17 cellular contexts compared by ENCODE assay signal in the genomic region with DNA sequence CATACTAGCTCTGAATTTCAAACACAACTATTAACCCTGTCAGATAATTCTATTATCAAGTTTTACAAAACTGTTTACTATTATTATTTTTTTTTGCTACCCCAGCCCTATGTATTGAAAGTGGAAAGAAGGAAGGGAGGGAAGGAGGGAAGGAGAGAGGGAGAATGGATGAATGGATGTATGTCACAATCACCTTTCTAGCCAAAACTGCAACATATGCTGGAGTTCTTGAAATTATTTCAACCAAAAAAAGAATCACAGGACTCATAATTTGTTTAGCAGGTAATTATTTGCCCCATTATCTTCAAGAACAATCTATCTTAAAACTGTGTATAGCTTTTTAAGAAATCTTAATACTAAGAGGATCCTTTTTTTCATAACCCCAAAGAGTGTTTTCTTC. TPM values are rescaled to one million over a fixed set of nuclear protein-coding genes. Genes with fewer than 3 reads are reported as not detected.
DNase-seq lines count a peak whose midpoint lies in the region; ATAC-seq and TF ChIP-seq lines count a peak whose summit lies in the region.
"Had no signal": no experiment of that assay in that cellular context is flagged by ENCODE, and none has a peak within 500 bp of the region (broad histone marks: within the 10 kb centered on the region; RNA-seq: fewer than 3 reads in every experiment).

No MANE protein-coding gene starts in this region.

- TF ChIP-seq CTCF in HCT116 (IDR thresholded peaks at IDR 0.05 in 2 of 3, conservative IDR thresholded peaks at IDR 0.05 in 1 of 3; ENCODE audit: borderline replicate concordance in 1 of 3, insufficient read depth in 1 of 3, low read depth in 2 of 3, low read length in 2 of 3) (no peak), hepatocyte (IDR thresholded peaks at IDR 0.05; ENCODE audit: poor library complexity) (no peak), ascending aorta (IDR thresholded peaks at IDR 0.05) (no peak)

- H3K4me3 ChIP-seq in HCT116 (replicated peaks in 1 of 2; ENCODE audit: low read depth in 1 of 2, low read length in 2 of 2) (peak overlapping the region in 1 of 2 experiments; percentile 14; a peak in 1 of 4 replicates), SJSA1 (no peak overlapping the region), hepatocyte (no peak overlapping the region), skeletal muscle satellite cell (ENCODE audit: low read length) (peak overlapping the region; percentile 55), ascending aorta (no peak overlapping the region)
- H3K4me3 ChIP-seq: cardiac muscle cell had no signal

- H3K36me3 ChIP-seq in HCT116 (ENCODE audit: control insufficient read depth in 1 of 2, insufficient read depth in 2 of 2, low read length in 2 of 2) (no peaks in the 10 kb centered on the region), SJSA1 (peaks cover 6% of the 10 kb centered on the region), hepatocyte (replicated peaks; ENCODE audit: insufficient read depth, low read depth) (no peaks in the 10 kb centered on the region), skeletal muscle satellite cell (ENCODE audit: insufficient read depth, low read length) (no peaks in the 10 kb centered on the region), ascending aorta (no peaks in the 10 kb centered on the region)
- H3K36me3 ChIP-seq: cardiac muscle cell had no signal

- RAD21 ChIA-PET in HCT116 (lab: Charles Lee; ENCODE audit: low non-redundant PET in 1 of 2, low total read pairs in 2 of 2, uncharacterized antibody in 2 of 2, unreplicated experiment in 2 of 2): no interaction called here

- ATAC-seq in HCT116: no peak
- ATAC-seq in GM18502 (IDR thresholded peaks at IDR 0.05; ENCODE audit: poor library complexity, unreplicated experiment): no peak
- ATAC-seq in GM21825 (IDR thresholded peaks at IDR 0.05; ENCODE audit: unreplicated experiment): no peak
- ATAC-seq: effector memory CD8-positive, alpha-beta T cell had no signal

- CTCF ChIA-PET in HCT116 (lab: Charles Lee): no interaction called here

- H3K4me2 ChIP-seq in HCT116 (ENCODE audit: low read length) (peak overlapping the region; percentile 75), hepatocyte (peak overlapping the region; percentile 60), skeletal muscle satellite cell (ENCODE audit: low read length) (peak overlapping the region; percentile 82)
- H3K4me2 ChIP-seq: SK-N-SH had no signal

- intact Hi-C loops in HCT116 (cut with micrococcal nuclease): loop anchor here (5.0 kb wide), 1 partner anchor 187 kb away; no protein-coding TSS in a partner anchor
- intact Hi-C loops in ascending aorta (cut with DNase I): no loop called here

- no peak for TF ChIP-seq POLR2A in HCT116 (IDR thresholded peaks at IDR 0.05; ENCODE audit: borderline replicate concordance, extremely low read depth, insufficient read depth, insufficient read length)

- H3K27ac ChIP-seq in HCT116 (ENCODE audit: low read depth, low read length) (peak overlapping the region; percentile 95), SJSA1 (peak overlapping the region; percentile 45), hepatocyte (peak overlapping the region; percentile 51), ascending aorta (no peak overlapping the region)
- H3K27ac ChIP-seq: cardiac muscle cell had no signal

- H3K9me3 ChIP-seq in HCT116 (ENCODE audit: control insufficient read depth in 1 of 2, insufficient read depth in 1 of 2, low read depth in 1 of 2, low read length in 2 of 2) (no peaks in the 10 kb centered on the region), SJSA1 (replicated peaks) (no peaks in the 10 kb centered on the region), hepatocyte (ENCODE audit: low read depth) (no peaks in the 10 kb centered on the region), skeletal muscle satellite cell (replicated peaks; ENCODE audit: low read length) (no peaks in the 10 kb centered on the region), ascending aorta (no peaks in the 10 kb centered on the region)

- H2AFZ ChIP-seq in HCT116 (ENCODE audit: low read depth, low read length, poor library complexity, severe bottlenecking) (no peak overlapping the region), hepatocyte (no peak overlapping the region)

- H3K79me2 ChIP-seq in HCT116 (ENCODE audit: insufficient read depth, low read length) (peaks cover 99% of the 10 kb centered on the region), hepatocyte (peaks cover 100% of the 10 kb centered on the region)

- H3K27me3 ChIP-seq in HCT116 (ENCODE audit: insufficient read depth, low read length) (no peaks in the 10 kb centered on the region), SJSA1 (replicated peaks) (no peaks in the 10 kb centered on the region), hepatocyte (no peaks in the 10 kb centered on the region), skeletal muscle satellite cell (ENCODE audit: control insufficient read depth, insufficient read depth, low read length) (no peaks in the 10 kb centered on the region), ascending aorta (no peaks in the 10 kb centered on the region)
- H3K27me3 ChIP-seq: cardiac muscle cell had no signal

- no peaks in the 10 kb centered on the region for H4K20me1 ChIP-seq in HCT116 (ENCODE audit: insufficient read depth)
- H4K20me1 ChIP-seq in hepatocyte (ENCODE audit: insufficient read depth, poor library complexity, severe bottlenecking): peaks cover 70% of the 10 kb centered on the region

- TF ChIP-seq RAD21 in HCT116 (IDR thresholded peaks at IDR 0.05; ENCODE audit: low read depth): no peak

- POLR2A ChIA-PET in HCT116 (lab: Charles Lee): no interaction called here

- no peaks in the 10 kb centered on the region for H3K9me2 ChIP-seq in HCT116 (ENCODE audit: insufficient read depth)
- no peaks in the 10 kb centered on the region for H3K9me2 ChIP-seq in hepatocyte (replicated peaks; ENCODE audit: insufficient read depth)
- H3K9me2 ChIP-seq: SK-N-SH had no signal

- BruUV-seq in HCT116 (replicated peaks; lab: Mats Ljungman, UMichigan): no TSS peak

- H3K9ac ChIP-seq in HCT116 (ENCODE audit: low read length): peak overlapping the region; percentile 67
- no peak overlapping the region for H3K9ac ChIP-seq in skeletal muscle satellite cell (ENCODE audit: low read depth, low read length)
- H3K9ac ChIP-seq: SK-N-SH had no signal

- H3K4me1 ChIP-seq in HCT116 (ENCODE audit: control insufficient read depth in 1 of 2, insufficient read depth in 2 of 2, low read length in 2 of 2) (peaks cover 32 to 82% of the 10 kb centered on the region in 2 experiments), SJSA1 (replicated peaks) (peaks cover 63% of the 10 kb centered on the region), hepatocyte (ENCODE audit: insufficient read depth) (peaks cover 61% of the 10 kb centered on the region), skeletal muscle satellite cell (ENCODE audit: control insufficient read depth, insufficient read depth, low read length) (peaks cover 57% of the 10 kb centered on the region), ascending aorta (peaks cover 0 to 40% of the 10 kb centered on the region in 2 donors)

- DNase-seq in HCT116 (ENCODE audit: low read depth, low spot score) (no peak), SJSA1 (ENCODE audit: low read depth in 1 of 2, low spot score in 2 of 2) (no peak), hepatocyte (ENCODE audit: low spot score) (no peak), NCI-H446 treated with DMSO at 0.1 percent for 48 hours (lab: John Stamatoyannopoulos, UW) (no peak), ascending aorta (ENCODE audit: low spot score in 2 of 2) (no peak)
- DNase-seq: activated CD8-positive, alpha-beta memory T cell treated with anti-CD3 and anti-CD28 coated beads for 24 hours; activated effector memory CD4-positive, alpha-beta T cell treated with anti-CD3 and anti-CD28 coated beads, Interleukin-2, amount 50 U/mL, for 16 hours; DND-41; effector memory CD8-positive, alpha-beta T cell; nucleus accumbens; SK-N-SH; stimulated activated CD4-positive, alpha-beta T cell treated with anti-CD3 and anti-CD28 coated beads, Interleukin-12 subunit alpha, Interleukin-12 subunit beta, amount 100 ng/mL, for 4 hours; substantia nigra had no signal

TF ChIP-seq in HCT116, 20 proteins besides CTCF, POLR2A, EP300 and RAD21 (continues in another document):
- TF ChIP-seq FOSL1 (IDR thresholded peaks at IDR 0.05; ENCODE audit: low read depth): no peak
- TF ChIP-seq, protein P1, sequence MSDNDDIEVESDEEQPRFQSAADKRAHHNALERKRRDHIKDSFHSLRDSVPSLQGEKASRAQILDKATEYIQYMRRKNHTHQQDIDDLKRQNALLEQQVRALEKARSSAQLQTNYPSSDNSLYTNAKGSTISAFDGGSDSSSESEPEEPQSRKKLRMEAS (IDR thresholded peaks at IDR 0.05): no peak
- TF ChIP-seq JUND (IDR thresholded peaks at IDR 0.05): no peak
- TF ChIP-seq SRF (IDR thresholded peaks at IDR 0.05; ENCODE audit: low read depth): no peak
- no peak for TF ChIP-seq SIN3A (IDR thresholded peaks at IDR 0.05; ENCODE audit: low read depth)
- TF ChIP-seq, protein P2, sequence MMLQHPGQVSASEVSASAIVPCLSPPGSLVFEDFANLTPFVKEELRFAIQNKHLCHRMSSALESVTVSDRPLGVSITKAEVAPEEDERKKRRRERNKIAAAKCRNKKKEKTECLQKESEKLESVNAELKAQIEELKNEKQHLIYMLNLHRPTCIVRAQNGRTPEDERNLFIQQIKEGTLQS (IDR thresholded peaks at IDR 0.05): no peak
- TF ChIP-seq EGR1 (IDR thresholded peaks at IDR 0.05; ENCODE audit: low read depth): no peak
- TF ChIP-seq CEBPB (IDR thresholded peaks at IDR 0.05; ENCODE audit: low read depth): no peak
- no peak for TF ChIP-seq ELF1 (IDR thresholded peaks at IDR 0.05; ENCODE audit: borderline replicate concordance, low read depth)
- TF ChIP-seq POLR2AphosphoS5 (IDR thresholded peaks at IDR 0.05; ENCODE audit: low read depth, low read length): no peak

RNA-seq across cellular contexts. Expression of a gene that starts 5.4 kb away (rescaled TPM):
- total RNA-seq in HCT116 (2021; ENCODE audit: unreplicated experiment): 29.6 TPM
- 3.4 and 5.4 TPM in 2 replicates for polyA plus RNA-seq in HCT116 (2012)
- total RNA-seq in SJSA1 (2014; rRNA removed; shearing (Covaris generic)): 19.6 and 26.0 TPM in 2 replicates
- total RNA-seq in hepatocyte: 58.5 and 62.4 TPM in 2 replicates
- 11.5 and 12.0 TPM in 2 replicates for polyA plus RNA-seq in hepatocyte
- total RNA-seq in skeletal muscle satellite cell (2012; rRNA removed): 36.0 and 49.2 TPM in 2 replicates
- total RNA-seq in ascending aorta: 4.8 TPM

Comparison
In these comparisons a context has a peak if more than half of its experiments do, and no peak if none do; other contexts are left out.
1. H3K27ac ChIP-seq: peak in HCT116 (single experiment), SJSA1 (single experiment) and hepatocyte (single experiment); none in ascending aorta (0 of 2).
2. Peak in every context shown above with its lines, with median percentiles within 50 percentile points of each other: H3K4me2 ChIP-seq.